ENCODE assay signal across 1 cellular context in the genomic region with DNA sequence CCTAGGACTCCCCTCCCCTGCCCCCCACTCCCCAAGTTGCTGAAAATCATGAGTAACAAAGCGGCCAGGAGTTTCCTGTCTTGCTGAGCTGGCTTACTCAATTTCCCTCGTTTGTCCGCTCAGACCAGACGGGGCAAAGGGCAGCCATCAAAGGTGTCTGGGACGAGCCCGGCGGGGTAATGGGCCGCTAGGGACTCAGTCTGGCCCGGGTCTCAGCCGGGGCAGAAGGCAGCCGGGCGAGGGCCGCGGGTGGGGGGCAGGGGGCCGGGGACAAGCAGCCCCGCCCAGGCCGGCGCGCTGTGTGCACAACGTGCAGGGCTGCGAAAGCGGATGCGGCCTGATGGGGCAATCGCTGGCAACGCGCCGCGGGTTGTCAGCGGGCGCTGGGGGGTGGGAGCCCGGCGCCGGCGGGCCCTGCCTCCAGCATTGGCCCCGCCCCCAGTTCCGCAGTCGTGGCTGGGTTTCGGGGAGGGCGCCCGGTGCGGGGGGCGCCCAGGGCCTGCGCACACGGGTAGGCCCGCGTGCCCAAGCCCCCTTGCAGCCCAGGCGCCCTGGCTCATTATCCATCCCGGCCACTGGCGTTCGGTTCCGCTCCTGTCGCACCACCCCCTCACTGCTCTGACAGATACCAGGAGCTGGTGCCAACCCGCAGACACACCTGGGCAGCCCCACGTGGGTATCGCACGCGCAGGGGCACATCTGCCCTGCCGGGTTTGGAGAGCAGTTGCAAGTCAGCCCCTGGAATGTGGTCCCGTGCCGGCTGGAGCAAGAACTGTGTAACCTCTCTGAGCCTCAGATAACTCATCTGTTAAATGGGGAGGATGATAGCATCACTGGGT.
A peak's percentile ranks its signal among the peaks of the same experiment; 100 is the strongest.
TF ChIP-seq lines count a peak whose summit lies in the region.

No MANE protein-coding gene starts in this region.

TF ChIP-seq in K562, 482 proteins besides CTCF, POLR2A, EP300 and RAD21 (continued from another document and continues in another):
- TF ChIP-seq PRDM10 (IDR thresholded peaks at IDR 0.05; ENCODE audit: partially characterized antibody) (no peak), SNAPC5 (CRISPR knock-in tag; IDR thresholded peaks at IDR 0.05) (0 out of 2 replicates have a peak, but pooled peaks have one; percentile 9), SRSF9 (IDR thresholded peaks at IDR 0.05; ENCODE audit: borderline replicate concordance, low read depth, low read length) (no peak), HBP1 (CRISPR knock-in tag; IDR thresholded peaks at IDR 0.05) (peak; percentile 62; the same call in 1 of the 2 replicates), ZNF24 (IDR thresholded peaks at IDR 0.05) (no peak), ZNF707 (CRISPR knock-in tag; conservative IDR thresholded peaks at IDR 0.05) (0 out of 2 replicates have a peak, but pooled peaks have one; percentile 34), PHTF2 (CRISPR knock-in tag; IDR thresholded peaks at IDR 0.05) (no peak), ETV6 (IDR thresholded peaks at IDR 0.05; ENCODE audit: borderline replicate concordance in 1 of 2, low read depth in 2 of 2, low read length in 1 of 2) (no peak), ETV6 (CRISPR knock-in tag; IDR thresholded peaks at IDR 0.05; ENCODE audit: borderline replicate concordance) (no peak), IRF2 (CRISPR knock-in tag; IDR thresholded peaks at IDR 0.05) (no peak), BACH1 (tag; IDR thresholded peaks at IDR 0.05) (no peak), JUN (IDR thresholded peaks at IDR 0.05; ENCODE audit: borderline replicate concordance, low read depth, low read length) (peak; percentile 50; the same call in 1 of the 2 replicates), JUN (CRISPR knock-in tag; IDR thresholded peaks at IDR 0.05; ENCODE audit: borderline replicate concordance) (no peak), ARHGAP35 (IDR thresholded peaks at IDR 0.05; ENCODE audit: partially characterized antibody) (no peak), YBX1 (IDR thresholded peaks at IDR 0.05) (no peak), GABPA (tag; conservative IDR thresholded peaks at IDR 0.05; ENCODE audit: low read depth) (no peak), TAF1 (IDR thresholded peaks at IDR 0.05; ENCODE audit: control insufficient read depth, extremely low read depth, insufficient read depth, low read length, severe bottlenecking) (no peak), NFIC (IDR thresholded peaks at IDR 0.05) (peak; percentile 9), ZNF699 (CRISPR knock-in tag; IDR thresholded peaks at IDR 0.05; ENCODE audit: insufficient replicate concordance) (no peak), CBFA2T2 (conservative IDR thresholded peaks at IDR 0.05) (0 out of 2 replicates have a peak, but pooled peaks have one; percentile 5), ZHX1 (conservative IDR thresholded peaks at IDR 0.05; ENCODE audit: low read length) (no peak), HNRNPUL1 (IDR thresholded peaks at IDR 0.05; ENCODE audit: low read length) (no peak), E2F6 (IDR thresholded peaks at IDR 0.05; ENCODE audit: borderline replicate concordance in 1 of 2, extremely low read depth in 1 of 2, insufficient read depth in 1 of 2, insufficient read length in 1 of 2, low read depth in 1 of 2, low read length in 1 of 2, poor library complexity in 1 of 2, severe bottlenecking in 1 of 2) (peak in 1 of 2 experiments; percentile 6), TCF7L2 (IDR thresholded peaks at IDR 0.05; ENCODE audit: low read depth, low read length) (no peak), FIP1L1 (IDR thresholded peaks at IDR 0.05; ENCODE audit: low read depth, low read length, poor library complexity, severe bottlenecking) (no peak), KAT8 (IDR thresholded peaks at IDR 0.05; ENCODE audit: low read depth) (no peak), ZNF239 (CRISPR knock-in tag; IDR thresholded peaks at IDR 0.05) (peak; percentile 29; the same call in 1 of the 2 replicates), KLF16 (IDR thresholded peaks at IDR 0.05) (no peak), POLR3G (IDR thresholded peaks at IDR 0.05; ENCODE audit: extremely low read depth, insufficient read length, insufficient replicate concordance) (no peak), MAZ (CRISPR knock-in tag; conservative IDR thresholded peaks at IDR 0.05 in 1 of 2, IDR thresholded peaks at IDR 0.05 in 1 of 2) (0 out of 4 replicates have a peak, but pooled peaks of 1 of the 2 experiments have one; percentile 34), KLF13 (tag; IDR thresholded peaks at IDR 0.05; ENCODE audit: borderline replicate concordance, low read depth) (no peak), POLR2G (IDR thresholded peaks at IDR 0.05; ENCODE audit: low read depth, low read length) (peak; percentile 68), SIN3B (IDR thresholded peaks at IDR 0.05; ENCODE audit: low read depth) (0 out of 2 replicates have a peak, but pooled peaks have one; percentile 8), ZNF79 (CRISPR knock-in tag; IDR thresholded peaks at IDR 0.05; ENCODE audit: low read depth) (0 out of 2 replicates have a peak, but pooled peaks have one; percentile 50), PCBP1 (IDR thresholded peaks at IDR 0.05; ENCODE audit: low read depth, low read length, poor library complexity, severe bottlenecking) (peak; percentile 72)
- TF ChIP-seq, protein P1, sequence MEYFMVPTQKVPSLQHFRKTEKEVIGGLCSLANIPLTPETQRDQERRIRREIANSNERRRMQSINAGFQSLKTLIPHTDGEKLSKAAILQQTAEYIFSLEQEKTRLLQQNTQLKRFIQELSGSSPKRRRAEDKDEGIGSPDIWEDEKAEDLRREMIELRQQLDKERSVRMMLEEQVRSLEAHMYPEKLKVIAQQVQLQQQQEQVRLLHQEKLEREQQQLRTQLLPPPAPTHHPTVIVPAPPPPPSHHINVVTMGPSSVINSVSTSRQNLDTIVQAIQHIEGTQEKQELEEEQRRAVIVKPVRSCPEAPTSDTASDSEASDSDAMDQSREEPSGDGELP (CRISPR knock-in tag; IDR thresholded peaks at IDR 0.05; ENCODE audit: borderline replicate concordance), result no peak
- TF ChIP-seq, protein P2, sequence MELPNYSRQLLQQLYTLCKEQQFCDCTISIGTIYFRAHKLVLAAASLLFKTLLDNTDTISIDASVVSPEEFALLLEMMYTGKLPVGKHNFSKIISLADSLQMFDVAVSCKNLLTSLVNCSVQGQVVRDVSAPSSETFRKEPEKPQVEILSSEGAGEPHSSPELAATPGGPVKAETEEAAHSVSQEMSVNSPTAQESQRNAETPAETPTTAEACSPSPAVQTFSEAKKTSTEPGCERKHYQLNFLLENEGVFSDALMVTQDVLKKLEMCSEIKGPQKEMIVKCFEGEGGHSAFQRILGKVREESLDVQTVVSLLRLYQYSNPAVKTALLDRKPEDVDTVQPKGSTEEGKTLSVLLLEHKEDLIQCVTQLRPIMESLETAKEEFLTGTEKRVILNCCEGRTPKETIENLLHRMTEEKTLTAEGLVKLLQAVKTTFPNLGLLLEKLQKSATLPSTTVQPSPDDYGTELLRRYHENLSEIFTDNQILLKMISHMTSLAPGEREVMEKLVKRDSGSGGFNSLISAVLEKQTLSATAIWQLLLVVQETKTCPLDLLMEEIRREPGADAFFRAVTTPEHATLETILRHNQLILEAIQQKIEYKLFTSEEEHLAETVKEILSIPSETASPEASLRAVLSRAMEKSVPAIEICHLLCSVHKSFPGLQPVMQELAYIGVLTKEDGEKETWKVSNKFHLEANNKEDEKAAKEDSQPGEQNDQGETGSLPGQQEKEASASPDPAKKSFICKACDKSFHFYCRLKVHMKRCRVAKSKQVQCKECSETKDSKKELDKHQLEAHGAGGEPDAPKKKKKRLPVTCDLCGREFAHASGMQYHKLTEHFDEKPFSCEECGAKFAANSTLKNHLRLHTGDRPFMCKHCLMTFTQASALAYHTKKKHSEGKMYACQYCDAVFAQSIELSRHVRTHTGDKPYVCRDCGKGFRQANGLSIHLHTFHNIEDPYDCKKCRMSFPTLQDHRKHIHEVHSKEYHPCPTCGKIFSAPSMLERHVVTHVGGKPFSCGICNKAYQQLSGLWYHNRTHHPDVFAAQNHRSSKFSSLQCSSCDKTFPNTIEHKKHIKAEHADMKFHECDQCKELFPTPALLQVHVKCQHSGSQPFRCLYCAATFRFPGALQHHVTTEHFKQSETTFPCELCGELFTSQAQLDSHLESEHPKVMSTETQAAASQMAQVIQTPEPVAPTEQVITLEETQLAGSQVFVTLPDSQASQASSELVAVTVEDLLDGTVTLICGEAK (IDR thresholded peaks at IDR 0.05), result no peak
- TF ChIP-seq, protein P2 (CRISPR knock-in tag; IDR thresholded peaks at IDR 0.05), result no peak
